1 cellular context compared by ENCODE assay signal in genomic region chr9:129122976-129123375, GRCh38. TPM values are rescaled to one million over a fixed set of nuclear protein-coding genes. Genes with fewer than 3 reads are reported as not detected.
"Had no signal": no experiment of that assay in that cellular context is flagged by ENCODE, and none has a peak within 500 bp of the region (broad histone marks: within the 10 kb centered on the region; RNA-seq: fewer than 3 reads in every experiment).

No MANE protein-coding gene starts in this region.

RNA-seq across cellular contexts. Expression of gene IER5L, which starts 55.1 kb away (rescaled TPM):
- polyA plus RNA-seq: IgD-negative memory B cell had no signal
